20 cellular contexts compared by ENCODE assay signal in genomic region chr6:67141012-67141411, GRCh38.
A peak's percentile ranks its signal among the peaks of the same experiment; 100 is the strongest.
DNase-seq lines count a peak whose midpoint lies in the region; ATAC-seq and TF ChIP-seq lines count a peak whose summit lies in the region.
"Had no signal": no experiment of that assay in that cellular context is flagged by ENCODE, and none has a peak within 500 bp of the region (broad histone marks: within the 10 kb centered on the region; RNA-seq: fewer than 3 reads in every experiment).

No MANE protein-coding gene starts in this region.

- no peak overlapping the region for H3K4me3 Mint-ChIP-seq in stimulated activated memory B cell treated with anti-CD40 and anti-IgM and Interleukin-4, amounts not matched to agents 10 μg/mL and 1 μg/mL and 100 μg/mL, for 72 hours
- H3K4me3 Mint-ChIP-seq: CD14-positive monocyte, HFFc6 had no signal

- peaks cover 4% of the 10 kb centered on the region for H3K9me3 Mint-ChIP-seq in stimulated activated memory B cell treated with anti-CD40 and anti-IgM and Interleukin-4, amounts not matched to agents 10 μg/mL and 1 μg/mL and 100 μg/mL, for 72 hours

- ATAC-seq in stimulated activated memory B cell treated with anti-CD40 and anti-IgM and Interleukin-4, amounts not matched to agents 10 μg/mL and 1 μg/mL and 100 μg/mL, for 72 hours, result no peak
- ATAC-seq: A549, HCT116 had no signal

- TF ChIP-seq CTCF in OCI-LY1 (IDR thresholded peaks at IDR 0.05; ENCODE audit: low read length) (no peak), SU-DHL-6 (IDR thresholded peaks at IDR 0.05; ENCODE audit: insufficient read depth, low read length, poor library complexity, severe bottlenecking) (no peak)

- H3K27me3 Mint-ChIP-seq in stimulated activated memory B cell treated with anti-CD40 and anti-IgM and Interleukin-4, amounts not matched to agents 10 μg/mL and 1 μg/mL and 100 μg/mL, for 72 hours, result no peaks in the 10 kb centered on the region
- H3K27me3 Mint-ChIP-seq: CD4-positive, alpha-beta memory T cell had no signal

- no peaks in the 10 kb centered on the region for H4K20me1 ChIP-seq in Karpas-422 (ENCODE audit: insufficient read depth, low read depth, low read length)
- H4K20me1 ChIP-seq in OCI-LY1 (ENCODE audit: insufficient read depth, low read length), result no peaks in the 10 kb centered on the region
- H4K20me1 ChIP-seq in SU-DHL-6 (ENCODE audit: low read depth, low read length), result no peaks in the 10 kb centered on the region
- H4K20me1 ChIP-seq: BLaER1 had no signal

- H3K4me1 ChIP-seq in Karpas-422 (ENCODE audit: low read length) (no peaks in the 10 kb centered on the region), OCI-LY1 (ENCODE audit: insufficient read depth, low read length, severe bottlenecking) (no peaks in the 10 kb centered on the region)
- H3K4me1 ChIP-seq: A549, BLaER1 had no signal

- H3K27me3 ChIP-seq in Karpas-422 (ENCODE audit: low read length) (no peaks in the 10 kb centered on the region), OCI-LY1 (ENCODE audit: insufficient read depth, low read length) (no peaks in the 10 kb centered on the region), SU-DHL-6 (ENCODE audit: low read length) (no peaks in the 10 kb centered on the region)
- H3K27me3 ChIP-seq: BLaER1 had no signal

- no peaks in the 10 kb centered on the region for H3K4me1 Mint-ChIP-seq in stimulated activated memory B cell treated with anti-CD40 and anti-IgM and Interleukin-4, amounts not matched to agents 10 μg/mL and 1 μg/mL and 100 μg/mL, for 72 hours
- H3K4me1 Mint-ChIP-seq: CD14-positive monocyte; CD4-positive, alpha-beta memory T cell had no signal

- H3K27ac ChIP-seq in Karpas-422 (ENCODE audit: low read length) (no peak overlapping the region), OCI-LY1 (ENCODE audit: low read depth, low read length, poor library complexity, severe bottlenecking) (no peak overlapping the region), SU-DHL-6 (ENCODE audit: low read depth, low read length) (no peak overlapping the region), substantia nigra (ENCODE audit: low read depth, low read length, poor library complexity, severe bottlenecking) (no peak overlapping the region)
- H3K27ac ChIP-seq: A549, BLaER1, HL-60 had no signal

- H3K4me2 ChIP-seq in Karpas-422 (ENCODE audit: low read depth, low read length, poor library complexity, severe bottlenecking), result no peak overlapping the region
- no peak overlapping the region for H3K4me2 ChIP-seq in OCI-LY1 (ENCODE audit: low read length)
- H3K4me2 ChIP-seq in SU-DHL-6 (ENCODE audit: low read depth, low read length, poor library complexity, severe bottlenecking), result no peak overlapping the region
- H3K4me2 ChIP-seq: A549, BLaER1 had no signal

- H3K9me2 ChIP-seq in Karpas-422 (replicated peaks; ENCODE audit: insufficient read depth, low read length) (no peaks in the 10 kb centered on the region), OCI-LY1 (ENCODE audit: low read depth, low read length) (no peaks in the 10 kb centered on the region), SU-DHL-6 (replicated peaks; ENCODE audit: insufficient read depth, low read length) (no peaks in the 10 kb centered on the region)

- H3K9me3 ChIP-seq in Karpas-422 (ENCODE audit: low read length) (no peaks in the 10 kb centered on the region), OCI-LY1 (ENCODE audit: low read length) (no peaks in the 10 kb centered on the region), SU-DHL-6 (ENCODE audit: insufficient read depth, low read length) (no peaks in the 10 kb centered on the region)
- H3K9me3 ChIP-seq: A549, BLaER1 had no signal

- H2AFZ ChIP-seq in Karpas-422 (ENCODE audit: low read length), result peak overlapping the region; percentile 67
- 0 out of 2 replicates have a peak overlapping the region, but pooled peaks have one; percentile 71 for H2AFZ ChIP-seq in OCI-LY1 (ENCODE audit: low read length)
- H2AFZ ChIP-seq in SU-DHL-6 (ENCODE audit: low read depth, low read length, severe bottlenecking), result peak overlapping the region; percentile 56

- no peaks in the 10 kb centered on the region for H3K36me3 Mint-ChIP-seq in stimulated activated memory B cell treated with anti-CD40 and anti-IgM and Interleukin-4, amounts not matched to agents 10 μg/mL and 1 μg/mL and 100 μg/mL, for 72 hours
- H3K36me3 Mint-ChIP-seq: CD14-positive monocyte; CD4-positive, alpha-beta memory T cell had no signal

- DNase-seq in Karpas-422 (no peak), NCI-H1048 (lab: John Stamatoyannopoulos, UW) (peak; percentile 61), SW 1271 (lab: John Stamatoyannopoulos, UW) (no peak), substantia nigra (lab: John Stamatoyannopoulos, UW) (no peak)
- DNase-seq in stimulated activated CD4-positive, alpha-beta T cell treated with anti-CD3 and anti-CD28 coated beads, Interleukin-15, amount 100 ng/mL, for 24 hours, result no peak
- DNase-seq: CD4-positive, alpha-beta memory T cell; DMS153; DMS79 treated with DMSO at 0.1 percent for 48 hours; GF-D8; GOT3; H7; HFFc6 had no signal

- no peaks in the 10 kb centered on the region for H3F3A ChIP-seq in OCI-LY1 (ENCODE audit: insufficient read depth, low read length)
- no peaks in the 10 kb centered on the region for H3F3A ChIP-seq in SU-DHL-6 (ENCODE audit: insufficient read depth)

- H3K79me2 ChIP-seq in Karpas-422 (ENCODE audit: low read length) (no peaks in the 10 kb centered on the region), OCI-LY1 (ENCODE audit: insufficient read depth, low read length) (no peaks in the 10 kb centered on the region), SU-DHL-6 (ENCODE audit: insufficient read depth, low read length) (no peaks in the 10 kb centered on the region)

- H3K4me3 ChIP-seq in Karpas-422 (ENCODE audit: low read length), result no peak overlapping the region
- H3K4me3 ChIP-seq in OCI-LY1 (ENCODE audit: low read depth, low read length, poor library complexity, severe bottlenecking), result no peak overlapping the region
- H3K4me3 ChIP-seq in SU-DHL-6 (ENCODE audit: insufficient read depth, low read length, poor library complexity, severe bottlenecking), result no peak overlapping the region
- H3K4me3 ChIP-seq: A549, BLaER1 had no signal

- H3K27ac Mint-ChIP-seq in stimulated activated memory B cell treated with anti-CD40 and anti-IgM and Interleukin-4, amounts not matched to agents 10 μg/mL and 1 μg/mL and 100 μg/mL, for 72 hours, result no peak overlapping the region
- H3K27ac Mint-ChIP-seq: CD14-positive monocyte; CD4-positive, alpha-beta memory T cell; HFFc6 had no signal

- H3K9ac ChIP-seq in Karpas-422 (ENCODE audit: low read length) (no peak overlapping the region), OCI-LY1 (ENCODE audit: low read length) (no peak overlapping the region), SU-DHL-6 (ENCODE audit: low read length) (no peak overlapping the region)
- H3K9ac ChIP-seq: BLaER1 had no signal

- H3K36me3 ChIP-seq in Karpas-422 (ENCODE audit: insufficient read depth, low read length), result no peaks in the 10 kb centered on the region
- no peaks in the 10 kb centered on the region for H3K36me3 ChIP-seq in OCI-LY1 (ENCODE audit: insufficient read depth, low read length)
- H3K36me3 ChIP-seq in SU-DHL-6 (ENCODE audit: low read length), result no peaks in the 10 kb centered on the region; the same call in 1 of the 2 replicates
- H3K36me3 ChIP-seq: BLaER1 had no signal
